Comparison of ENCODE assay signal across 7 cellular contexts in the genomic region with DNA sequence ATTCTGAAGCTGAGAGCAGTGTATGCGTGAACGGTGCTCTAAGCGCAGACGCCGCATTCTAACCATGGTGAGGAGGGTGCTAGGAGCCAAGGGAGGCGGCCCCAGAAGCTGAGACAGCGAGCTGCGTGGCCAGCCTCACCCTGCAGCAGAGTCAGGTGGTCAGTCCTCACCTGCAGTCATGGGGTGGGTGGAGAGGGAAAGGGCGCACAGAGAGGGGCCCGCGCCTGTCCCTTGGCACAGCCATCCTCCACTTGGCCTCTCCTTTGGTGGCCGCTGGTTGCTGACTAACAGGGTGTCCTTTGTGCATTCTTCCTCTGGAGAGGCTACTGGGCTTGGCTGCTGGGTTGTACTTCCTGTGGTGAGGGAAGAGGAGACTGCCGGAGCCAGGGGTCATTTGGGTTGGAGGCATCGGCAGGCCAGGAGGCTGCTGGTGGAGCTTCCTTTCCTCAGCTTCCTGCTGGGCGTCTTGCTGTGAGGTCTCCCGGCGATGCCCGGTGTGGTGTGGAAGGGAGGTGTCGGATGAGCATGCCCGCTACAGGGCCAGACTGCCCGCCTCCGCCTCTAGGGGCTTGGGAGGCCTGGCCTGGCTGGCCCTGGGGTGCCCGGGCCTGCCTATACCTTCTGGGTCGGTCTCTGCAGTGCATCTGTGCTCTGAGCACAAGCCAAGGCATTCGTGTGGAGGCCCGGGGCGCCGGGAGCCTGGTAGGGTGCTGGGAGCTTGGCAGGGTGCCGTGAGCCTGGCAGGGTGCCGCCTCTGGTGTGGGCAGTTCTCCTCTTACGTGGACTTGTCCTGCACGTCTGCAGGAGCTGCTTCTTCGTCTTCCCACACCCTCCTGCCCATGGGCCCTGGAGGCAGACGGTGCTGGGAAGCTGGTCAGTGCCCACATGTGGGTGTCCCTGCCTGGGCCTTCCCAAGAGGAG. TPM values are rescaled to one million over a fixed set of nuclear protein-coding genes. Genes with fewer than 3 reads are reported as not detected.
DNase-seq lines count a peak whose midpoint lies in the region; ATAC-seq and TF ChIP-seq lines count a peak whose summit lies in the region.

No MANE protein-coding gene starts in this region.

- CTCF ChIA-PET in HEK293 (lab: Yijun Ruan, JAX) = no interaction called here
- CTCF ChIA-PET in naive thymus-derived CD4-positive, alpha-beta T cell (lab: Charles Lee) = no interaction called here

- H3K36me3 Mint-ChIP-seq in activated naive CD8-positive, alpha-beta T cell treated with anti-CD3 and anti-CD28 coated beads, Interleukin-2, amount 10 ng/mL, durations not matched to agents 7 days and 5 days = peaks cover 40% of the 10 kb centered on the region
- peaks cover 0 to 26% (median 13%) of the 10 kb centered on the region in 5 donors for H3K36me3 Mint-ChIP-seq in naive thymus-derived CD4-positive, alpha-beta T cell

- no peaks in the 10 kb centered on the region for H3K9me3 ChIP-seq in HEK293 (ENCODE audit: control insufficient read depth, insufficient read depth, low read depth, low read length)
- no peaks in the 10 kb centered on the region for H3K9me3 ChIP-seq in naive thymus-derived CD4-positive, alpha-beta T cell (ENCODE audit: control insufficient read depth in 2 of 3, low read length in 3 of 3)

- TF ChIP-seq CTCF in HEK293 (tag by site-specific recombination; IDR thresholded peaks at IDR 0.05) = no peak

- no peak overlapping the region for H3K4me3 ChIP-seq in HEK293 (ENCODE audit: low read depth, low read length)
- no peak overlapping the region for H3K4me3 ChIP-seq in skin epidermis
- no peak overlapping the region for H3K4me3 ChIP-seq in naive thymus-derived CD4-positive, alpha-beta T cell (ENCODE audit: low read length)

- peaks cover 24 to 43% of the 10 kb centered on the region in 2 experiments; a peak in 2 of 3 replicates for H3K36me3 ChIP-seq in HEK293 (ENCODE audit: control insufficient read depth in 2 of 2, insufficient read depth in 1 of 2, low read length in 2 of 2)
- H3K36me3 ChIP-seq in naive thymus-derived CD4-positive, alpha-beta T cell (ENCODE audit: control insufficient read depth in 2 of 3, insufficient read depth in 3 of 3, low read length in 3 of 3) = peaks cover 0 to 70% (median 15%) of the 10 kb centered on the region in 3 experiments

- H3K27ac Mint-ChIP-seq in activated naive CD8-positive, alpha-beta T cell treated with anti-CD3 and anti-CD28 coated beads, Interleukin-2, amount 10 ng/mL, durations not matched to agents 7 days and 5 days = peak overlapping the region; percentile 34
- peak overlapping the region in 4 of 9 donors; percentile 7 to 77 (median 36) for H3K27ac Mint-ChIP-seq in naive thymus-derived CD4-positive, alpha-beta T cell

- no peaks in the 10 kb centered on the region for H3K4me1 ChIP-seq in HEK293 (ENCODE audit: control insufficient read depth, insufficient read depth, low read length)
- peaks cover 7 to 15% of the 10 kb centered on the region in 2 donors for H3K4me1 ChIP-seq in naive thymus-derived CD4-positive, alpha-beta T cell (ENCODE audit: control insufficient read depth in 2 of 2, insufficient read depth in 2 of 2, low read length in 2 of 2)

- H3K9me3 Mint-ChIP-seq in activated naive CD8-positive, alpha-beta T cell treated with anti-CD3 and anti-CD28 coated beads, Interleukin-2, amount 10 ng/mL, durations not matched to agents 7 days and 5 days = no peaks in the 10 kb centered on the region
- peaks cover 0 to 1% (median 0%) of the 10 kb centered on the region in 11 donors for H3K9me3 Mint-ChIP-seq in naive thymus-derived CD4-positive, alpha-beta T cell

- intact Hi-C loops in left ventricle myocardium superior (cut with micrococcal nuclease) = no loop called here
- intact Hi-C loops in naive thymus-derived CD4-positive, alpha-beta T cell (cut with micrococcal nuclease) = no loop called here

- ATAC-seq in activated naive CD8-positive, alpha-beta T cell treated with anti-CD3 and anti-CD28 coated beads, Interleukin-2, amount 10 ng/mL, durations not matched to agents 7 days and 5 days (ENCODE audit: low read depth) = peak; percentile 17
- ATAC-seq in left ventricle myocardium superior (peak; percentile 18), GM19467 (IDR thresholded peaks at IDR 0.05; ENCODE audit: unreplicated experiment) (no peak)
- no peak for ATAC-seq in naive thymus-derived CD4-positive, alpha-beta T cell

- no peaks in the 10 kb centered on the region for H3K27me3 Mint-ChIP-seq in activated naive CD8-positive, alpha-beta T cell treated with anti-CD3 and anti-CD28 coated beads, Interleukin-2, amount 10 ng/mL, durations not matched to agents 7 days and 5 days
- no peaks in the 10 kb centered on the region for H3K27me3 Mint-ChIP-seq in naive thymus-derived CD4-positive, alpha-beta T cell

- POLR2A ChIA-PET in HEK293 (lab: Yijun Ruan, JAX) = interaction anchor here (1.2 kb wide), 1 partner anchor 17 kb away, joined by 3 read pairs; the partner anchor contains the start of gene RNF213
- POLR2A ChIA-PET in activated naive CD8-positive, alpha-beta T cell treated with anti-CD3 and anti-CD28 coated beads, Interleukin-2, amount 10 ng/mL, durations not matched to agents 7 days and 5 days (lab: Charles Lee) = interaction anchor here (0.7 to 3.8 kb wide), 5 partner anchors 8 to 282 kb away, joined by 3 to 16 read pairs (median 4); no protein-coding TSS in a partner anchor
- POLR2A ChIA-PET in naive thymus-derived CD4-positive, alpha-beta T cell (lab: Charles Lee) = interaction anchor here (1.2 to 1.8 kb wide), 3 partner anchors 12 to 15 kb away, joined by 3 to 6 read pairs (median 4); no protein-coding TSS in a partner anchor

- no peak for DNase-seq in activated naive CD8-positive, alpha-beta T cell treated with anti-CD3 and anti-CD28 coated beads, Interleukin-2, amount 10 ng/mL, durations not matched to agents 7 days and 5 days
- DNase-seq in left ventricle myocardium superior = no peak
- DNase-seq in stimulated activated CD4-positive, alpha-beta T cell treated with anti-CD3 and anti-CD28 coated beads, Interleukin-4, amount 100 ng/mL, for 24 hours = no peak
- DNase-seq in naive thymus-derived CD4-positive, alpha-beta T cell = no peak

- peaks cover 16% of the 10 kb centered on the region for H3K4me1 Mint-ChIP-seq in activated naive CD8-positive, alpha-beta T cell treated with anti-CD3 and anti-CD28 coated beads, Interleukin-2, amount 10 ng/mL, durations not matched to agents 7 days and 5 days
- peaks cover 15 to 42% (median 29%) of the 10 kb centered on the region in 7 donors for H3K4me1 Mint-ChIP-seq in naive thymus-derived CD4-positive, alpha-beta T cell

- no peak overlapping the region for H3K27ac ChIP-seq in HEK293 (ENCODE audit: extremely low read depth, low read depth, low read length)
- peak overlapping the region in 15 of 21 experiments; percentile 1 to 67 (median 38) for H3K27ac ChIP-seq in skin epidermis
- H3K27ac ChIP-seq in naive thymus-derived CD4-positive, alpha-beta T cell (ENCODE audit: low read depth, low read length) = no peak overlapping the region

- no peaks in the 10 kb centered on the region for H3K27me3 ChIP-seq in naive thymus-derived CD4-positive, alpha-beta T cell (ENCODE audit: control insufficient read depth in 2 of 2, insufficient read depth in 2 of 2, low read length in 2 of 2)

- no peak overlapping the region for H3K4me3 Mint-ChIP-seq in activated naive CD8-positive, alpha-beta T cell treated with anti-CD3 and anti-CD28 coated beads, Interleukin-2, amount 10 ng/mL, durations not matched to agents 7 days and 5 days
- no peak overlapping the region for H3K4me3 Mint-ChIP-seq in naive thymus-derived CD4-positive, alpha-beta T cell

TF ChIP-seq in HEK293, 187 proteins besides CTCF, POLR2A, EP300 and RAD21:
- peak; percentile 28 for TF ChIP-seq GLIS2 (tag by site-specific recombination; IDR thresholded peaks at IDR 0.05)
- TF ChIP-seq ZNF324 (tag by site-specific recombination; IDR thresholded peaks at IDR 0.05) = no peak
- peak; percentile 52; the same call in 1 of the 2 replicates for TF ChIP-seq ZFHX2 (tag by site-specific recombination; conservative IDR thresholded peaks at IDR 0.05)
- peak; percentile 69 for TF ChIP-seq ZIC2 (tag by site-specific recombination; IDR thresholded peaks at IDR 0.05)

RNA-seq across cellular contexts. Expression of gene RNF213, which starts 17.4 kb away (rescaled TPM):
- 100 to 1,000 TPM; 488 TPM for total RNA-seq in activated naive CD8-positive, alpha-beta T cell treated with anti-CD3 and anti-CD28 coated beads, Interleukin-2, amount 10 ng/mL, durations not matched to agents 7 days and 5 days
- 25.7 TPM for total RNA-seq in left ventricle myocardium superior
- 100 to 1,000 TPM; 317 to 775 (median 426) TPM for total RNA-seq in naive thymus-derived CD4-positive, alpha-beta T cell
- polyA plus RNA-seq in naive thymus-derived CD4-positive, alpha-beta T cell = 10 to 100 TPM; 33.3 to 49.6 TPM

RNA-seq across cellular contexts. Expression of gene SLC26A11, which starts 57.8 kb away (rescaled TPM):
- total RNA-seq in activated naive CD8-positive, alpha-beta T cell treated with anti-CD3 and anti-CD28 coated beads, Interleukin-2, amount 10 ng/mL, durations not matched to agents 7 days and 5 days = 10 to 100 TPM; 45.3 to 45.4 TPM
- 10.6 TPM for total RNA-seq in left ventricle myocardium superior
- total RNA-seq in naive thymus-derived CD4-positive, alpha-beta T cell = 10 to 100 TPM in 4 of 5 experiments, 1 to 10 TPM in 1; 7.9 to 87.5 (median 67.5) TPM
- polyA plus RNA-seq in naive thymus-derived CD4-positive, alpha-beta T cell = 1 to 10 TPM; 3.7 to 7.3 TPM

RNA-seq across cellular contexts. Expression of gene SGSH, which starts 57.9 kb away (rescaled TPM):
- 10 to 100 TPM; 51.3 to 57.1 TPM for total RNA-seq in activated naive CD8-positive, alpha-beta T cell treated with anti-CD3 and anti-CD28 coated beads, Interleukin-2, amount 10 ng/mL, durations not matched to agents 7 days and 5 days
- total RNA-seq in left ventricle myocardium superior = 11.4 TPM
- 100 to 1,000 TPM in 4 of 5 experiments, 10 to 100 TPM in 1; 32.8 to 181 (median 147) TPM for total RNA-seq in naive thymus-derived CD4-positive, alpha-beta T cell
- polyA plus RNA-seq in naive thymus-derived CD4-positive, alpha-beta T cell = 10 to 100 TPM; 31.1 to 55.2 TPM

Comparison
In these comparisons a context has a peak if more than half of its experiments do, and no peak if none do; other contexts are left out.
1. H3K27ac ChIP-seq: peak in skin epidermis (15 of 21); none in HEK293 (single experiment) and naive thymus-derived CD4-positive, alpha-beta T cell (single experiment).
2. ATAC-seq: peak in activated naive CD8-positive, alpha-beta T cell treated with anti-CD3 and anti-CD28 coated beads, Interleukin-2, amount 10 ng/mL, durations not matched to agents 7 days and 5 days (single experiment) and left ventricle myocardium superior (single experiment); none in naive thymus-derived CD4-positive, alpha-beta T cell (single experiment) and GM19467 (single experiment).
3. RNA of gene RNF213, which starts 17.4 kb away (total RNA-seq): 488 TPM in activated naive CD8-positive, alpha-beta T cell treated with anti-CD3 and anti-CD28 coated beads, Interleukin-2, amount 10 ng/mL, durations not matched to agents 7 days and 5 days and 317 to 775 TPM in naive thymus-derived CD4-positive, alpha-beta T cell; 25.7 TPM in left ventricle myocardium superior (single experiment); every median in the first group is over 10 times any median in the second.